In the genomic region with DNA sequence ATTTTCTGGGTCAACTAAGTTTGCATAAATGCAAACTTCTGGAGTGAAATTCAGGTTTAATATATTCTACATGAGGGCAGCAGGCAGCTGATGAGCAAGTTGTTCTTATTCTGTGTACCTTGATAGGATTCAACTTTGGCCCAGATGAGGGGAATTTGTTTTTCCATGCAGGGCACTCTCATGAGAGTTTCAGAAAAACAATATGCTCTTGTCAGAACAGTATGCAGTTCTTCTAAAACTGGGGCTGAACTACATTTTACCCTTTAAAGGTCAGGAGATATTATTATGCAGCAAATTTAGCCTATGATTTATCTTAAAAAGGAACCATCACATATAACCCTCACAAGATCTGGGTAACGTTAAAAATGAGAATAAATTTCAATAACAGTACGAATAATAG, we compare ENCODE assay signal across 15 cellular contexts. TPM values are rescaled to one million over a fixed set of nuclear protein-coding genes. Genes with fewer than 3 reads are reported as not detected.
DNase-seq lines count a peak whose midpoint lies in the region; ATAC-seq lines count a peak whose summit lies in the region.
"Had no signal": no experiment of that assay in that cellular context is flagged by ENCODE, and none has a peak within 500 bp of the region (broad histone marks: within the 10 kb centered on the region; RNA-seq: fewer than 3 reads in every experiment).

No MANE protein-coding gene starts in this region.

- peaks cover 2% of the 10 kb centered on the region for H3K36me3 Mint-ChIP-seq in activated naive CD4-positive, alpha-beta T cell treated with anti-CD3 and anti-CD28 coated beads, Interleukin-2, amount 50 U/mL, for 24 hours
- H3K36me3 Mint-ChIP-seq in activated T-helper 2 cell treated with anti-CD3 and anti-CD28 coated beads, Interferon-gamma antibody, Interleukin-2, Interleukin-4, amounts not matched to agents 10 μg/mL and 5 μg/mL and 100 μg/mL, durations not matched to agents 14 hours and 24 hours and 36 hours (ENCODE audit: low read depth) = peaks cover 48% of the 10 kb centered on the region
- peaks cover 27% of the 10 kb centered on the region for H3K36me3 Mint-ChIP-seq in stimulated activated effector memory CD8-positive, alpha-beta T cell treated with anti-CD3 and anti-CD28 coated beads, Interleukin-12 subunit alpha, Interleukin-12 subunit beta, amount 100 ng/mL, for 72 hours

- H3K4me3 Mint-ChIP-seq in activated naive CD4-positive, alpha-beta T cell treated with anti-CD3 and anti-CD28 coated beads, Interleukin-2, amount 50 U/mL, for 24 hours = peak overlapping the region; percentile 11
- no peak overlapping the region for H3K4me3 Mint-ChIP-seq in activated T-helper 2 cell treated with anti-CD3 and anti-CD28 coated beads, Interferon-gamma antibody, Interleukin-2, Interleukin-4, amounts not matched to agents 10 μg/mL and 5 μg/mL and 100 μg/mL, durations not matched to agents 14 hours and 24 hours and 36 hours (ENCODE audit: low read depth)
- peak overlapping the region; percentile 82 for H3K4me3 Mint-ChIP-seq in stimulated activated effector memory CD8-positive, alpha-beta T cell treated with anti-CD3 and anti-CD28 coated beads, Interleukin-12 subunit alpha, Interleukin-12 subunit beta, amount 100 ng/mL, for 72 hours

- peaks cover 93% of the 10 kb centered on the region for H3K4me1 Mint-ChIP-seq in activated naive CD4-positive, alpha-beta T cell treated with anti-CD3 and anti-CD28 coated beads, Interleukin-2, amount 50 U/mL, for 24 hours
- peaks cover 91% of the 10 kb centered on the region for H3K4me1 Mint-ChIP-seq in activated T-helper 2 cell treated with anti-CD3 and anti-CD28 coated beads, Interferon-gamma antibody, Interleukin-2, Interleukin-4, amounts not matched to agents 10 μg/mL and 5 μg/mL and 100 μg/mL, durations not matched to agents 14 hours and 24 hours and 36 hours (ENCODE audit: low read depth)
- H3K4me1 Mint-ChIP-seq in stimulated activated effector memory CD8-positive, alpha-beta T cell treated with anti-CD3 and anti-CD28 coated beads, Interleukin-12 subunit alpha, Interleukin-12 subunit beta, amount 100 ng/mL, for 72 hours = peaks cover 81% of the 10 kb centered on the region

- ATAC-seq in stimulated activated effector memory CD8-positive, alpha-beta T cell treated with anti-CD3 and anti-CD28 coated beads, Interleukin-12 subunit alpha, Interleukin-12 subunit beta, amount 100 ng/mL, for 72 hours = no peak
- no peak for ATAC-seq in GM19455 (IDR thresholded peaks at IDR 0.05; ENCODE audit: unreplicated experiment)
- ATAC-seq: left lobe of liver had no signal

- peak overlapping the region; percentile 83 for H3K27ac Mint-ChIP-seq in activated naive CD4-positive, alpha-beta T cell treated with anti-CD3 and anti-CD28 coated beads, Interleukin-2, amount 50 U/mL, for 24 hours
- H3K27ac Mint-ChIP-seq in activated T-helper 2 cell treated with anti-CD3 and anti-CD28 coated beads, Interferon-gamma antibody, Interleukin-2, Interleukin-4, amounts not matched to agents 10 μg/mL and 5 μg/mL and 100 μg/mL, durations not matched to agents 14 hours and 24 hours and 36 hours = peak overlapping the region; percentile 84
- no peak overlapping the region for H3K27ac Mint-ChIP-seq in stimulated activated effector memory CD8-positive, alpha-beta T cell treated with anti-CD3 and anti-CD28 coated beads, Interleukin-12 subunit alpha, Interleukin-12 subunit beta, amount 100 ng/mL, for 72 hours

- intact Hi-C loops in activated T-helper 2 cell treated with anti-CD3 and anti-CD28 coated beads, Interferon-gamma antibody, Interleukin-2, Interleukin-4, amounts not matched to agents 10 μg/mL and 5 μg/mL and 100 μg/mL, durations not matched to agents 14 hours and 24 hours and 36 hours (cut with micrococcal nuclease) = no loop called here

- H3K9me3 Mint-ChIP-seq in activated naive CD4-positive, alpha-beta T cell treated with anti-CD3 and anti-CD28 coated beads, Interleukin-2, amount 50 U/mL, for 24 hours = no peaks in the 10 kb centered on the region
- peaks cover 8% of the 10 kb centered on the region for H3K9me3 Mint-ChIP-seq in activated T-helper 2 cell treated with anti-CD3 and anti-CD28 coated beads, Interferon-gamma antibody, Interleukin-2, Interleukin-4, amounts not matched to agents 10 μg/mL and 5 μg/mL and 100 μg/mL, durations not matched to agents 14 hours and 24 hours and 36 hours
- no peaks in the 10 kb centered on the region for H3K9me3 Mint-ChIP-seq in stimulated activated effector memory CD8-positive, alpha-beta T cell treated with anti-CD3 and anti-CD28 coated beads, Interleukin-12 subunit alpha, Interleukin-12 subunit beta, amount 100 ng/mL, for 72 hours

- no peak for DNase-seq in activated naive CD4-positive, alpha-beta T cell (lab: John Stamatoyannopoulos, UW)
- DNase-seq in NCI-H526 treated with DMSO at 0.1 percent for 48 hours (lab: John Stamatoyannopoulos, UW) (peak; percentile 72), AG08396 (ENCODE audit: low spot score) (no peak)
- no peak for DNase-seq in activated T-helper 2 cell treated with anti-CD3 and anti-CD28 coated beads, Interferon-gamma antibody, Interleukin-2, Interleukin-4, amounts not matched to agents 10 μg/mL and 5 μg/mL and 100 μg/mL, durations not matched to agents 14 hours and 24 hours and 36 hours (ENCODE audit: low spot score)
- DNase-seq in stimulated activated effector memory CD8-positive, alpha-beta T cell treated with anti-CD3 and anti-CD28 coated beads, Interleukin-12 subunit alpha, Interleukin-12 subunit beta, amount 100 ng/mL, for 72 hours (ENCODE audit: low spot score in 2 of 2) = no peak
- DNase-seq: Caco-2; NCI-H1417; NCI-H69; SJCRH30; stimulated activated CD4-positive, alpha-beta T cell treated with anti-CD3 and anti-CD28 coated beads, Interleukin-12 subunit alpha, Interleukin-12 subunit beta, amount 100 ng/mL, for 4 hours; T-helper 9 cell had no signal

- H3K27me3 Mint-ChIP-seq in activated naive CD4-positive, alpha-beta T cell treated with anti-CD3 and anti-CD28 coated beads, Interleukin-2, amount 50 U/mL, for 24 hours = no peaks in the 10 kb centered on the region
- H3K27me3 Mint-ChIP-seq in activated T-helper 2 cell treated with anti-CD3 and anti-CD28 coated beads, Interferon-gamma antibody, Interleukin-2, Interleukin-4, amounts not matched to agents 10 μg/mL and 5 μg/mL and 100 μg/mL, durations not matched to agents 14 hours and 24 hours and 36 hours (ENCODE audit: low read depth) = no peaks in the 10 kb centered on the region

RNA-seq across cellular contexts. Expression of a gene that starts 19.2 kb away (rescaled TPM):
- total RNA-seq in activated T-helper 2 cell treated with anti-CD3 and anti-CD28 coated beads, Interferon-gamma antibody, Interleukin-2, Interleukin-4, amounts not matched to agents 10 μg/mL and 5 μg/mL and 100 μg/mL, durations not matched to agents 14 hours and 24 hours and 36 hours = 10.7 and 11.6 TPM in 2 replicates
- total RNA-seq: Daoy had no signal
